In genomic region chr1:181349512-181349911, GRCh38 we compare ENCODE assay signal across 2 cellular contexts.
TF ChIP-seq lines count a peak whose summit lies in the region.

No MANE protein-coding gene starts in this region.

TF ChIP-seq in HepG2, 621 proteins besides CTCF, POLR2A, EP300 and RAD21:
- no peak for TF ChIP-seq ZNF451 (CRISPR knock-in tag; IDR thresholded peaks at IDR 0.05)
- TF ChIP-seq ZNF263 (CRISPR knock-in tag; IDR thresholded peaks at IDR 0.05), result peak; percentile 91

TF ChIP-seq in GM12878, 131 proteins besides CTCF, POLR2A, EP300 and RAD21:
- TF ChIP-seq NFXL1 (IDR thresholded peaks at IDR 0.05; ENCODE audit: borderline replicate concordance), result peak; percentile 87; the same call in 1 of the 2 replicates
- TF ChIP-seq PML (IDR thresholded peaks at IDR 0.05; ENCODE audit: low read length), result no peak
